ENCODE assay signal across 9 cellular contexts in genomic region chr7:151992375-151992774, GRCh38. TPM values are rescaled to one million over a fixed set of nuclear protein-coding genes. Genes with fewer than 3 reads are reported as not detected.
DNase-seq lines count a peak whose midpoint lies in the region; ATAC-seq and TF ChIP-seq lines count a peak whose summit lies in the region.
"Had no signal": no experiment of that assay in that cellular context is flagged by ENCODE, and none has a peak within 500 bp of the region (broad histone marks: within the 10 kb centered on the region; RNA-seq: fewer than 3 reads in every experiment).

No MANE protein-coding gene starts in this region.

- ATAC-seq in left colon (peak; percentile 94), GM21515 (IDR thresholded peaks at IDR 0.05; ENCODE audit: unreplicated experiment) (no peak)

- DNase-seq in GM13976 (ENCODE audit: low spot score) (peak; percentile 65), M059J (ENCODE audit: low read depth) (peak; percentile 64), T-helper 1 cell (peak in 4 of 5 donors; percentile 12 to 35 (median 18)), T47D (ENCODE audit: low read depth in 1 of 2, low spot score in 1 of 2) (peak; percentile 33 to 83), left colon (peak; percentile 47 to 56), KG1 (lab: John Stamatoyannopoulos, UW) (no peak)
- DNase-seq in stimulated activated CD8-positive, alpha-beta memory T cell treated with anti-CD3 and anti-CD28 coated beads, Interleukin-2, amount 100 ng/mL, for 48 hours (ENCODE audit: low read depth in 2 of 2): peak; percentile 30 to 35

- in situ Hi-C loops in GM13976 (cut with MboI; ENCODE audit: low sequenced_read_pairs, unreplicated experiment): no loop called here
- in situ Hi-C loops in T47D (cut with HindIII; ENCODE audit: low pct_unique_long_range_greater_than_20kb, low sequenced_read_pairs): no loop called here

- TF ChIP-seq CTCF in GM13976 (IDR thresholded peaks at IDR 0.05; ENCODE audit: borderline replicate concordance, control extremely low read depth, extremely low read depth, insufficient read depth, missing control alignments): no peak

- intact Hi-C loops in left colon (cut with DNase I, micrococcal nuclease): no loop called here

RNA-seq across cellular contexts. Expression of gene GALNT11, which starts 33.1 kb away (rescaled TPM):
- total RNA-seq in M059J (2014; rRNA removed; shearing (Covaris generic)): 26.1 and 45.0 TPM in 2 replicates
- total RNA-seq in left colon: 10 to 100 TPM; 16.3 to 21.0 TPM

RNA-seq across cellular contexts. Expression of gene GALNTL5, which starts 36.1 kb away (rescaled TPM):
- total RNA-seq in M059J (2014; rRNA removed; shearing (Covaris generic)): not detected in 2 replicates
- not detected for total RNA-seq in left colon
- total RNA-seq: activated CD8-positive, alpha-beta memory T cell treated with anti-CD3 and anti-CD28 coated beads for 36 hours had no signal
